Comparison of ENCODE assay signal across 25 cellular contexts in genomic region chr10:73634397-73634796, GRCh38. TPM values are rescaled to one million over a fixed set of nuclear protein-coding genes. Genes with fewer than 3 reads are reported as not detected.
"Had no signal": no experiment of that assay in that cellular context is flagged by ENCODE, and none has a peak within 500 bp of the region (broad histone marks: within the 10 kb centered on the region; RNA-seq: fewer than 3 reads in every experiment).

No MANE protein-coding gene starts in this region.

- H3K27me3 ChIP-seq: foreskin keratinocyte, left lung, pancreas, thyroid gland had no signal

- H3K27me3 Mint-ChIP-seq: activated naive CD8-positive, alpha-beta T cell treated with anti-CD3 and anti-CD28 coated beads for 36 hours; activated T-cell treated with anti-CD3 and anti-CD28 coated beads, Interleukin-2, amount 50 U/mL, for 24 hours; activated T-helper 17 cell treated with anti-CD3 and anti-CD28 coated beads, Interleukin-2, amount 50 U/mL, for 72 hours; stimulated activated naive CD8-positive, alpha-beta T cell treated with anti-CD3 and anti-CD28 coated beads, Interleukin-15, Interleukin-2, amounts not matched to agents 100 ng/mL and 50 ng/mL, for 24 hours had no signal

- H3K4me1 Mint-ChIP-seq: activated naive CD8-positive, alpha-beta T cell treated with anti-CD3 and anti-CD28 coated beads for 36 hours; activated T-helper 17 cell treated with anti-CD3 and anti-CD28 coated beads, Interleukin-2, amount 50 U/mL, for 72 hours; immature natural killer cell had no signal

- H3K36me3 Mint-ChIP-seq: activated naive CD8-positive, alpha-beta T cell treated with anti-CD3 and anti-CD28 coated beads for 36 hours; immature natural killer cell had no signal

- H3K9me3 ChIP-seq: left lung, pancreas, thyroid gland had no signal

- DNase-seq: activated CD8-positive, alpha-beta memory T cell treated with anti-CD3 and anti-CD28 coated beads for 24 hours; activated CD8-positive, alpha-beta memory T cell treated with anti-CD3 and anti-CD28 coated beads, Interleukin-2, amount 50 U/mL, for 4 hours; activated naive CD8-positive, alpha-beta T cell treated with anti-CD3 and anti-CD28 coated beads for 36 hours; activated T-cell treated with anti-CD3 and anti-CD28 coated beads, Interleukin-2, amount 50 U/mL, for 24 hours; central memory CD4-positive, alpha-beta T cell; effector memory CD4-positive, alpha-beta T cell; foreskin keratinocyte; immature natural killer cell; left lung; mammary epithelial cell; pancreas; right cardiac atrium; stimulated activated CD4-positive, alpha-beta T cell treated with anti-CD3 and anti-CD28 coated beads, Interleukin-1b, Interleukin-23, amount 100 ng/mL, for 48 hours; substantia nigra; thyroid gland had no signal

- H3K27ac Mint-ChIP-seq: activated naive CD8-positive, alpha-beta T cell treated with anti-CD3 and anti-CD28 coated beads for 36 hours; activated T-cell treated with anti-CD3 and anti-CD28 coated beads, Interleukin-2, amount 50 U/mL, for 24 hours; activated T-helper 17 cell treated with anti-CD3 and anti-CD28 coated beads, Interleukin-2, amount 50 U/mL, for 72 hours; immature natural killer cell; nephron; stimulated activated naive CD8-positive, alpha-beta T cell treated with anti-CD3 and anti-CD28 coated beads, Interleukin-15, Interleukin-2, amounts not matched to agents 100 ng/mL and 50 ng/mL, for 24 hours had no signal

- FAIRE-seq: astrocyte, colon, pancreas, TTC549 had no signal

- H3K4me3 Mint-ChIP-seq: activated naive CD8-positive, alpha-beta T cell treated with anti-CD3 and anti-CD28 coated beads for 36 hours; activated T-cell treated with anti-CD3 and anti-CD28 coated beads, Interleukin-2, amount 50 U/mL, for 24 hours; activated T-helper 17 cell treated with anti-CD3 and anti-CD28 coated beads, Interleukin-2, amount 50 U/mL, for 72 hours; immature natural killer cell; nephron; stimulated activated naive CD8-positive, alpha-beta T cell treated with anti-CD3 and anti-CD28 coated beads, Interleukin-15, Interleukin-2, amounts not matched to agents 100 ng/mL and 50 ng/mL, for 24 hours had no signal

- H3K9me3 Mint-ChIP-seq: activated naive CD8-positive, alpha-beta T cell treated with anti-CD3 and anti-CD28 coated beads for 36 hours; activated T-cell treated with anti-CD3 and anti-CD28 coated beads, Interleukin-2, amount 50 U/mL, for 24 hours; activated T-helper 17 cell treated with anti-CD3 and anti-CD28 coated beads, Interleukin-2, amount 50 U/mL, for 72 hours; immature natural killer cell; nephron; stimulated activated naive CD8-positive, alpha-beta T cell treated with anti-CD3 and anti-CD28 coated beads, Interleukin-15, Interleukin-2, amounts not matched to agents 100 ng/mL and 50 ng/mL, for 24 hours had no signal

- H3K4me1 ChIP-seq: foreskin keratinocyte, left lung, pancreas had no signal

- H3K27ac ChIP-seq: foreskin keratinocyte, left lung, pancreas, skin epidermis, thyroid gland had no signal

- H3K4me3 ChIP-seq: left lung, pancreas, skin epidermis, thyroid gland had no signal

- ATAC-seq: activated T-helper 17 cell treated with anti-CD3 and anti-CD28 coated beads, Interleukin-2, amount 50 U/mL, for 72 hours; foreskin keratinocyte; left lung; pancreas; right cardiac atrium had no signal

- H3K36me3 ChIP-seq: left lung, pancreas, thyroid gland had no signal

RNA-seq across cellular contexts. Expression of gene MYOZ1, which starts 6.9 kb away (rescaled TPM):
- total RNA-seq: activated naive CD8-positive, alpha-beta T cell treated with anti-CD3 and anti-CD28 coated beads for 36 hours; activated T-helper 17 cell treated with anti-CD3 and anti-CD28 coated beads, Interleukin-2, amount 50 U/mL, for 72 hours; dermis microvascular lymphatic vessel endothelial cell; foreskin keratinocyte; pulmonary artery endothelial cell had no signal
- polyA plus RNA-seq: immature natural killer cell, mammary epithelial cell had no signal

RNA-seq across cellular contexts. Expression of gene SYNPO2L, which starts 21.4 kb away (rescaled TPM):
- total RNA-seq: activated naive CD8-positive, alpha-beta T cell treated with anti-CD3 and anti-CD28 coated beads for 36 hours; activated T-helper 17 cell treated with anti-CD3 and anti-CD28 coated beads, Interleukin-2, amount 50 U/mL, for 72 hours; dermis microvascular lymphatic vessel endothelial cell; foreskin keratinocyte; kidney epithelial cell; mammary epithelial cell; pulmonary artery endothelial cell; thyroid gland had no signal
- polyA plus RNA-seq: foreskin keratinocyte, immature natural killer cell, mammary epithelial cell had no signal
